15 cellular contexts compared by ENCODE assay signal in genomic region chr5:45281081-45281480, GRCh38.
"Had no signal": no experiment of that assay in that cellular context is flagged by ENCODE, and none has a peak within 500 bp of the region (broad histone marks: within the 10 kb centered on the region; RNA-seq: fewer than 3 reads in every experiment).

No MANE protein-coding gene starts in this region.

- H3K9me3 ChIP-seq: colonic mucosa, heart left ventricle, suprapubic skin, thyroid gland, upper lobe of left lung, uterus had no signal

- ATAC-seq: esophagus mucosa; heart left ventricle; naive thymus-derived CD8-positive, alpha-beta T cell; right cardiac atrium had no signal

- H3K36me3 Mint-ChIP-seq: naive thymus-derived CD8-positive, alpha-beta T cell had no signal

- H3K4me3 Mint-ChIP-seq: naive thymus-derived CD8-positive, alpha-beta T cell had no signal

- H3K27ac ChIP-seq: colonic mucosa, heart left ventricle, suprapubic skin, thyroid gland, upper lobe of left lung, uterus had no signal

- DNase-seq: colonic mucosa; effector CD4-positive, alpha-beta T cell; heart left ventricle; hippocampal formation; kidney glomerular epithelial cell; naive thymus-derived CD8-positive, alpha-beta T cell; right cardiac atrium; stimulated activated CD4-positive, alpha-beta T cell treated with anti-CD3 and anti-CD28 coated beads, Interleukin-2, amount 100 ng/mL, for 48 hours; stimulated activated naive CD4-positive, alpha-beta T cell treated with Interleukin-2 at 50 U/mL for 16 hours; thyroid gland; upper lobe of left lung; uterus had no signal

- H3K27me3 ChIP-seq: colonic mucosa, heart left ventricle, suprapubic skin, thyroid gland, upper lobe of left lung, uterus had no signal

- H3K36me3 ChIP-seq: colonic mucosa, heart left ventricle, suprapubic skin, thyroid gland, upper lobe of left lung, uterus had no signal

- H3K4me1 Mint-ChIP-seq: naive thymus-derived CD8-positive, alpha-beta T cell had no signal

- H3K4me3 ChIP-seq: colonic mucosa, heart left ventricle, smooth muscle cell, suprapubic skin, thyroid gland, upper lobe of left lung, uterus had no signal

- H3K4me1 ChIP-seq: colonic mucosa, suprapubic skin, thyroid gland, upper lobe of left lung, uterus had no signal

- H3K27ac Mint-ChIP-seq: naive thymus-derived CD8-positive, alpha-beta T cell had no signal

- H3K4me2 ChIP-seq: smooth muscle cell had no signal

- H3K27me3 Mint-ChIP-seq: naive thymus-derived CD8-positive, alpha-beta T cell had no signal
